10 cellular contexts compared by ENCODE assay signal in genomic region chr11:68342459-68343158, GRCh38. TPM values are rescaled to one million over a fixed set of nuclear protein-coding genes. Genes with fewer than 3 reads are reported as not detected.
DNase-seq lines count a peak whose midpoint lies in the region; ATAC-seq, FAIRE-seq and TF ChIP-seq lines count a peak whose summit lies in the region.
"Had no signal": no experiment of that assay in that cellular context is flagged by ENCODE, and none has a peak within 500 bp of the region (broad histone marks: within the 10 kb centered on the region; RNA-seq: fewer than 3 reads in every experiment).

No MANE protein-coding gene starts in this region.

- no peak overlapping the region for H3K4me3 Mint-ChIP-seq in activated T-cell treated with anti-CD3 and anti-CD28 coated beads, Interleukin-2, amount 50 U/mL, for 4 hours

- 0 out of 2 replicates have a peak, but pooled peaks cover 3% of the 10 kb centered on the region for H3K9me3 ChIP-seq in SJCRH30 (replicated peaks)
- H3K9me3 ChIP-seq in keratinocyte (ENCODE audit: control insufficient read depth, low read depth, low read length), result no peaks in the 10 kb centered on the region
- no peaks in the 10 kb centered on the region for H3K9me3 ChIP-seq in stomach smooth muscle (ENCODE audit: control insufficient read depth in 2 of 2, low read length in 2 of 2)

- dilution Hi-C loops in keratinocyte (cut with MboI; ENCODE audit: extremely low pct_ligation_motif_present, low sequenced_read_pairs), result no loop called here

- H3K27me3 ChIP-seq in SJCRH30 (no peaks in the 10 kb centered on the region), keratinocyte (ENCODE audit: control insufficient read depth, extremely low read depth, insufficient read depth, low read length) (no peaks in the 10 kb centered on the region), stomach smooth muscle (ENCODE audit: control insufficient read depth in 1 of 2, insufficient read depth in 2 of 2, low read length in 2 of 2) (no peaks in the 10 kb centered on the region)

- H3K36me3 ChIP-seq in SJCRH30 (peaks cover 3% of the 10 kb centered on the region; the same call in 1 of the 2 replicates), keratinocyte (ENCODE audit: control insufficient read depth in 2 of 2, extremely low read depth in 1 of 2, insufficient read depth in 2 of 2, low read length in 2 of 2) (no peaks in the 10 kb centered on the region), stomach smooth muscle (ENCODE audit: control insufficient read depth in 2 of 2, insufficient read depth in 2 of 2, low read length in 2 of 2) (no peaks in the 10 kb centered on the region)

- H3K4me1 ChIP-seq in SJCRH30, result peaks cover 22% of the 10 kb centered on the region
- H3K4me1 ChIP-seq in keratinocyte (ENCODE audit: control insufficient read depth, extremely low read depth, insufficient read depth, low read length), result peaks cover 47% of the 10 kb centered on the region
- H3K4me1 ChIP-seq in stomach smooth muscle (ENCODE audit: control insufficient read depth, insufficient read depth, low read length), result peaks cover 66% of the 10 kb centered on the region

- no peaks in the 10 kb centered on the region for H3K9me1 ChIP-seq in keratinocyte (ENCODE audit: control insufficient read depth, extremely low read depth, insufficient read depth, low read length)

- no peak for ATAC-seq in GM21360 (IDR thresholded peaks at IDR 0.05; ENCODE audit: unreplicated experiment)
- ATAC-seq in activated T-cell treated with anti-CD3 and anti-CD28 coated beads, Interleukin-2, amount 50 U/mL, for 4 hours, result no peak

- H3K9ac ChIP-seq in keratinocyte (ENCODE audit: control insufficient read depth, extremely low read depth, insufficient read depth, low read length) (peak overlapping the region; percentile 68), stomach smooth muscle (ENCODE audit: low read length in 2 of 2) (peak overlapping the region; percentile 42 to 56)

- FAIRE-seq in keratinocyte (lab: Jason Lieb, UNC), result no peak
- FAIRE-seq: frontal cortex had no signal

- peaks cover 47% of the 10 kb centered on the region for H3K79me2 ChIP-seq in keratinocyte (ENCODE audit: control insufficient read depth, insufficient read depth, low read length)

- peak overlapping the region; percentile 81 for H3K4me2 ChIP-seq in keratinocyte (ENCODE audit: control insufficient read depth, extremely low read depth, insufficient read depth, low read depth, low read length)

- peaks cover 26% of the 10 kb centered on the region for H3K4me1 Mint-ChIP-seq in activated T-cell treated with anti-CD3 and anti-CD28 coated beads, Interleukin-2, amount 50 U/mL, for 4 hours (ENCODE audit: low read depth)

- no peaks in the 10 kb centered on the region for H3K36me3 Mint-ChIP-seq in activated T-cell treated with anti-CD3 and anti-CD28 coated beads, Interleukin-2, amount 50 U/mL, for 4 hours (ENCODE audit: insufficient read depth)

- TF ChIP-seq CTCF in keratinocyte (optimal IDR thresholded peaks at IDR 0.05 in 1 of 3, IDR thresholded peaks at IDR 0.05 in 1 of 3, conservative IDR thresholded peaks at IDR 0.05 in 1 of 3; ENCODE audit: extremely low read depth in 1 of 3, insufficient read depth in 2 of 3, low read length in 3 of 3), result peak in 1 of 3 experiments; percentile 4

- H3K27me3 Mint-ChIP-seq in activated T-cell treated with anti-CD3 and anti-CD28 coated beads, Interleukin-2, amount 50 U/mL, for 4 hours (ENCODE audit: low read depth), result no peaks in the 10 kb centered on the region

- H3K27ac ChIP-seq in SJCRH30 (peak overlapping the region; percentile 29; the same call in 1 of the 2 replicates), keratinocyte (ENCODE audit: control insufficient read depth, insufficient read depth, low read length) (peak overlapping the region; percentile 63), stomach smooth muscle (ENCODE audit: low read length) (peak overlapping the region; percentile 85)

- H2AFZ ChIP-seq in keratinocyte (ENCODE audit: control insufficient read depth, low read length), result peak overlapping the region; percentile 66

- no peak overlapping the region for H3K4me3 ChIP-seq in SJCRH30
- H3K4me3 ChIP-seq in keratinocyte (ENCODE audit: control insufficient read depth in 2 of 3, extremely low read depth in 1 of 3, insufficient read depth in 2 of 3, low read depth in 1 of 3, low read length in 3 of 3), result peak overlapping the region in 2 of 3 experiments; percentile 13 to 29
- peak overlapping the region in 1 of 2 donors; percentile 40 for H3K4me3 ChIP-seq in stomach smooth muscle (ENCODE audit: low read length in 2 of 2)

- H4K20me1 ChIP-seq in keratinocyte (ENCODE audit: control insufficient read depth, extremely low read depth, insufficient read depth, low read length), result peaks cover 2% of the 10 kb centered on the region

- in situ Hi-C loops in KBM-7 (cut with MboI; ENCODE audit: low pct_unique_long_range_greater_than_20kb, low sequenced_read_pairs), result no loop called here

- no peaks in the 10 kb centered on the region for H3K9me3 Mint-ChIP-seq in activated T-cell treated with anti-CD3 and anti-CD28 coated beads, Interleukin-2, amount 50 U/mL, for 4 hours

- DNase-seq in HT-29 (ENCODE audit: low spot score), result peak; percentile 97
- DNase-seq in SJCRH30, result peak; percentile 46 to 55
- DNase-seq in keratinocyte (ENCODE audit: low read depth, low spot score), result no peak
- no peak for DNase-seq in activated T-cell treated with anti-CD3 and anti-CD28 coated beads, Interleukin-2, amount 50 U/mL, for 4 hours
- DNase-seq in stimulated activated CD8-positive, alpha-beta memory T cell treated with anti-CD3 and anti-CD28 coated beads, Interleukin-4, amount 100 ng/mL, for 48 hours, result no peak
- no peak for DNase-seq in KBM-7
- DNase-seq: NCI-H446 treated with DMSO at 0.1 percent for 48 hours had no signal

RNA-seq across cellular contexts. Expression of gene LRP5, which starts 30.2 kb away (rescaled TPM):
- total RNA-seq in HT-29 (2014; rRNA removed; shearing (Covaris generic)), result 165 and 199 TPM in 2 replicates
- total RNA-seq in SJCRH30 (2014; rRNA removed; shearing (Covaris generic)), result 45.5 and 46.5 TPM in 2 replicates
- polyA plus RNA-seq in keratinocyte, result 6.6 to 8.6 TPM (median 8.0 TPM) in 3 replicates
- polyA plus RNA-seq in keratinocyte (2011; ENCODE audit: low read depth), result 13.1 TPM
- 2.2 and 7.4 TPM in 2 replicates for polyA plus RNA-seq in keratinocyte (2011; cell fraction: cytosol; rRNA removed)
- polyA plus RNA-seq in keratinocyte (2011; cell fraction: nucleus; rRNA removed), result 15.3 and 24.0 TPM in 2 replicates
- polyA plus RNA-seq in keratinocyte (2012; ENCODE audit: low replicate concordance), result 11.8 and 23.0 TPM in 2 replicates
- polyA minus RNA-seq in keratinocyte, result 16.9 to 44.7 TPM (median 20.8 TPM) in 3 replicates
- polyA minus RNA-seq in keratinocyte (2011; cell fraction: cytosol; rRNA and poly(A)+ RNA removed), result 23.6 TPM
- polyA minus RNA-seq in keratinocyte (2011; cell fraction: nucleus; rRNA and poly(A)+ RNA removed), result 41.5 and 46.4 TPM in 2 replicates
- total RNA-seq in activated T-cell treated with anti-CD3 and anti-CD28 coated beads, Interleukin-2, amount 50 U/mL, for 4 hours, result 1 to 10 TPM; 7.7 to 8.5 (median 7.9) TPM

Comparison
In these comparisons a context has a peak if more than half of its experiments do, and no peak if none do; other contexts are left out.
1. DNase-seq: peak in HT-29 (single experiment) and SJCRH30 (2 of 2); none in keratinocyte (single experiment), activated T-cell treated with anti-CD3 and anti-CD28 coated beads, Interleukin-2, amount 50 U/mL, for 4 hours (single experiment), stimulated activated CD8-positive, alpha-beta memory T cell treated with anti-CD3 and anti-CD28 coated beads, Interleukin-4, amount 100 ng/mL, for 48 hours (single experiment) and KBM-7 (single experiment).
2. H3K27ac ChIP-seq: peak in every context shown above with its lines; median percentile 85 in stomach smooth muscle; 63 in keratinocyte; 29 in SJCRH30.